Comparison of ENCODE assay signal across 8 cellular contexts in the genomic region with DNA sequence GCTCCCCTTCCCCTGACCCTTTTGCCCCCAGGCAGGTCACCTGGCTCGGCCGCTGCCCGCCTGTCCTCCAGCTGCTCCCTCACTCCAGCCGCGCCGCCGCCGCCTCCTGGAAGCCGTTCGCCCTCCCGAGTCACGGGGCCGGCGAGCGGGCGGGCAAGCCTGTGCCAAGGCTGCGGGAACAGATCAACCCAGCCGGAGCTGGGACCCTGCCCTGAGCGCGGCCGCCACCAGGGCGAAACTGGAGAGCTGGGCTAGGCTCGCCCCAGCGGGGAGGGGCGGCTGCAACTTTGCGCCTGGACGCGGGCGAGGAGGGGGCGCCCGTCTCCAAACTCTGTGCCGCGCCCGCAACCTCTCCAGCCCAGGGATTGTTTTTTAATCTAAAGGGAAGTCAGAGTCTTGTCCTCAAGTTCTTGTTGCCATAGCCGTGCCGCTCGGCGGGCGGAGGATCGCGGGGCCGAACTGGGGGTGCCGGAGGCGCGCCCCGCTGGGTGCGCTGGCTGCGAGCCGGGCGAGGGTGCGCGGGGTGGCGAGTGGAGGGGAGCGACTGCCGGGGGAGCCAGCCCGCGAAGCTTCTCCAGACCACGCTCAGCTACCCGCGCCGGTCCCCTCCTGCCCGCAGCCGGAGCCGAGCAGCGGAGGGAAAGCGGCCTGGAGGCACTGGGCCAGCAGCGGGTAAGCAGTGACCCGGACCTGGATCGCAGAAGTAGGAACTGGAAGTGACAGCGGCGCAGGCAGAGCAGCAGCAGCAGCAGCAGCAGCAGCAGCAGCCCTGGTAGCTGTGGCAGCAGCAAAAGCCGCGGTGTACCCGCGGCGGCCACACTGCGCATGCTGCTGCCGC. TPM values are rescaled to one million over a fixed set of nuclear protein-coding genes. Genes with fewer than 3 reads are reported as not detected.
A peak's percentile ranks its signal among the peaks of the same experiment; 100 is the strongest.
DNase-seq lines count a peak whose midpoint lies in the region; ATAC-seq, FAIRE-seq and TF ChIP-seq lines count a peak whose summit lies in the region.

No MANE protein-coding gene starts in this region.

- H3K36me3 ChIP-seq in A673 (ENCODE audit: insufficient read depth, low read length, poor library complexity, severe bottlenecking) (no peaks in the 10 kb centered on the region), lower lobe of right lung (no peaks in the 10 kb centered on the region)

- FAIRE-seq in GM18507 (lab: Jason Lieb, UNC), result peak; percentile 89

- DNase-seq in A673 (ENCODE audit: low spot score) (peak; percentile 69), GM18507 (ENCODE audit: extremely low spot score, insufficient read length, low read depth) (no peak), NCI-H1930 (lab: John Stamatoyannopoulos, UW) (peak; percentile 6 to 27), dorsolateral prefrontal cortex (peak in 9 of 10 donors; percentile 22 to 71 (median 53)), lower lobe of right lung (peak; percentile 79)
- DNase-seq in activated CD4-positive, alpha-beta T cell treated with anti-CD3 and anti-CD28 coated beads for 4 hours, result peak; percentile 39 to 40
- DNase-seq in stimulated activated CD8-positive, alpha-beta memory T cell treated with anti-CD3 and anti-CD28 coated beads, Interleukin-15, amount 100 ng/mL, for 48 hours (ENCODE audit: low read depth in 2 of 2), result peak; percentile 17 to 23

- CTCF ChIA-PET in A673 (lab: Charles Lee), result interaction anchor here (0.7 kb wide), 1 partner anchor 31 kb away, joined by 3 read pairs; no protein-coding TSS in a partner anchor

- POLR2A ChIA-PET in A673 (lab: Charles Lee; ENCODE audit: low non-redundant PET), result no interaction called here

- H3K27ac ChIP-seq in A673 (ENCODE audit: low read depth, low read length, poor library complexity, severe bottlenecking), result peak overlapping the region; percentile 75
- peak overlapping the region in 56 of 59 donors; percentile 21 to 92 (median 79) for H3K27ac ChIP-seq in dorsolateral prefrontal cortex
- peak overlapping the region; percentile 85 for H3K27ac ChIP-seq in lower lobe of right lung

- ATAC-seq in HG02852 (IDR thresholded peaks at IDR 0.05; ENCODE audit: unreplicated experiment), result peak; percentile 70
- ATAC-seq in lower lobe of right lung, result peak; percentile 91 to 94

- H3K4me3 ChIP-seq in A673 (ENCODE audit: low read depth, low read length, poor library complexity, severe bottlenecking) (peak overlapping the region; percentile 60), dorsolateral prefrontal cortex (peak overlapping the region; percentile 15 to 75 (median 60)), lower lobe of right lung (peak overlapping the region; percentile 66)

- intact Hi-C loops in A673 (cut with micrococcal nuclease; ENCODE audit: unreplicated experiment), result no loop called here
- intact Hi-C loops in dorsolateral prefrontal cortex (cut with DNase I), result no loop called here
- intact Hi-C loops in lower lobe of right lung (cut with DNase I), result no loop called here

- peak; percentile 42 for TF ChIP-seq CTCF in A673 (conservative IDR thresholded peaks at IDR 0.05; ENCODE audit: low read depth, low read length)
- peak in 13 of 56 donors; percentile 7 to 37 (median 17) for TF ChIP-seq CTCF in dorsolateral prefrontal cortex (IDR thresholded peaks at IDR 0.05 in 54 of 56, conservative IDR thresholded peaks at IDR 0.05 in 2 of 56; ENCODE audit: low read depth in 1 of 56, partially characterized antibody in 56 of 56)
- peak; percentile 14 for TF ChIP-seq CTCF in lower lobe of right lung (IDR thresholded peaks at IDR 0.05)

- H3K9me3 ChIP-seq in A673 (ENCODE audit: low read depth, low read length, poor library complexity, severe bottlenecking) (no peaks in the 10 kb centered on the region), lower lobe of right lung (no peaks in the 10 kb centered on the region)

- H3K27me3 ChIP-seq in A673 (replicated peaks; ENCODE audit: insufficient read depth, low read depth, low read length, poor library complexity), result no peaks in the 10 kb centered on the region
- peaks cover 0 to 53% (median 12%) of the 10 kb centered on the region in 45 donors for H3K27me3 ChIP-seq in dorsolateral prefrontal cortex
- no peaks in the 10 kb centered on the region for H3K27me3 ChIP-seq in lower lobe of right lung (ENCODE audit: low read depth)

- H3K4me1 ChIP-seq in A673 (ENCODE audit: insufficient read depth, low read length, poor library complexity, severe bottlenecking) (peaks cover 21% of the 10 kb centered on the region), lower lobe of right lung (no peaks in the 10 kb centered on the region)

- no TSS peak for BruUV-seq in A673 (replicated peaks; lab: Mats Ljungman, UMichigan)

RNA-seq across cellular contexts. Expression of a gene that starts 13.4 kb away (rescaled TPM):
- total RNA-seq in A673 (2021) (11.4 and 16.3 TPM in 2 replicates), dorsolateral prefrontal cortex (10 to 100 TPM; 17.3 to 41.6 (median 28.0) TPM), lower lobe of right lung (33.7 TPM)
